ENCODE assay signal across 10 cellular contexts in genomic region chr22:24969588-24970301, GRCh38. TPM values are rescaled to one million over a fixed set of nuclear protein-coding genes. Genes with fewer than 3 reads are reported as not detected.
DNase-seq lines count a peak whose midpoint lies in the region; ATAC-seq and TF ChIP-seq lines count a peak whose summit lies in the region.
"Had no signal": no experiment of that assay in that cellular context is flagged by ENCODE, and none has a peak within 500 bp of the region (broad histone marks: within the 10 kb centered on the region; RNA-seq: fewer than 3 reads in every experiment).

No MANE protein-coding gene starts in this region.

- H3K36me3 ChIP-seq in osteoblast (ENCODE audit: insufficient read depth, low read length) (no peaks in the 10 kb centered on the region), H7 (replicated peaks; ENCODE audit: control insufficient read depth, insufficient read depth, low read length) (no peaks in the 10 kb centered on the region)

- H3K4me3 ChIP-seq in osteoblast (ENCODE audit: insufficient read depth, low read length) (no peak overlapping the region), H7 (ENCODE audit: insufficient read depth, low read depth, low read length) (no peak overlapping the region)

- no peaks in the 10 kb centered on the region for H3K27me3 ChIP-seq in osteoblast (ENCODE audit: insufficient read depth, low read length)
- no peaks in the 10 kb centered on the region for H3K27me3 ChIP-seq in H7 (ENCODE audit: control insufficient read depth, insufficient read depth, low read length)

- H3K9me3 ChIP-seq in osteoblast (ENCODE audit: low read depth, low read length): no peaks in the 10 kb centered on the region

- intact Hi-C loops in Right ventricle myocardium inferior (cut with DNase I): no loop called here

- H4K20me1 ChIP-seq in osteoblast (ENCODE audit: insufficient read depth, low read length): no peaks in the 10 kb centered on the region

- H2AFZ ChIP-seq in osteoblast (ENCODE audit: low read length): peak overlapping the region; percentile 14

- peaks cover 17% of the 10 kb centered on the region for H3K4me1 ChIP-seq in osteoblast (ENCODE audit: insufficient read depth, low read length)

- H3K27ac ChIP-seq in C4-2B (peak overlapping the region; percentile 83), osteoblast (ENCODE audit: low read depth, low read length) (peak overlapping the region; percentile 37)

- DNase-seq in T1000 (lab: John Stamatoyannopoulos, UW) (peak; percentile 7), Right ventricle myocardium inferior (ENCODE audit: missing footprints) (no peak), osteoblast (ENCODE audit: insufficient read length, low spot score, missing footprints) (peak; percentile 90), H7 (no peak)
- DNase-seq: naive B cell, NCI-H345 had no signal

- ATAC-seq in Right ventricle myocardium inferior (peak; percentile 79), GM18909 (IDR thresholded peaks at IDR 0.05; ENCODE audit: poor library complexity, unreplicated experiment) (no peak), HG03108 (IDR thresholded peaks at IDR 0.05; ENCODE audit: unreplicated experiment) (no peak), GM18873 (IDR thresholded peaks at IDR 0.05; ENCODE audit: low FRiP score, unreplicated experiment) (no peak)

- peak overlapping the region; percentile 57 for H3K4me2 ChIP-seq in osteoblast (ENCODE audit: insufficient read depth, low read length)

- H3K79me2 ChIP-seq in osteoblast (ENCODE audit: insufficient read depth, low read length): peaks cover 48% of the 10 kb centered on the region

- TF ChIP-seq CTCF in C4-2B (conservative IDR thresholded peaks at IDR 0.05) (no peak), osteoblast (IDR thresholded peaks at IDR 0.05; ENCODE audit: extremely low read depth, low read depth, low read length) (no peak)

RNA-seq across cellular contexts. Expression of gene KIAA1671, which starts 17.2 kb away (rescaled TPM):
- total RNA-seq in Right ventricle myocardium inferior: 12.8 TPM
- total RNA-seq in osteoblast: 16.6 and 18.3 TPM in 2 replicates
- total RNA-seq in H7 (2014; rRNA removed; shearing (Covaris generic)): 7.3 and 9.2 TPM in 2 replicates

RNA-seq across cellular contexts. Expression of gene LHFPL7, which starts 23.3 kb away (rescaled TPM):
- total RNA-seq in Right ventricle myocardium inferior (not detected), osteoblast (not detected in 2 replicates)
- total RNA-seq in H7 (2014; rRNA removed; shearing (Covaris generic)): not detected in 2 replicates

Comparison
In these comparisons a context has a peak if more than half of its experiments do, and no peak if none do; other contexts are left out.
1. DNase-seq: peak in T1000 (single experiment) and osteoblast (single experiment); none in Right ventricle myocardium inferior (single experiment) and H7 (single experiment).